15 cellular contexts compared by ENCODE assay signal in genomic region chr21:35987475-35987874, GRCh38.
"Had no signal": no experiment of that assay in that cellular context is flagged by ENCODE, and none has a peak within 500 bp of the region (broad histone marks: within the 10 kb centered on the region; RNA-seq: fewer than 3 reads in every experiment).

No MANE protein-coding gene starts in this region.

- H3K79me2 ChIP-seq: parathyroid adenoma had no signal

- H3K36me3 ChIP-seq: brain microvascular endothelial cell, esophagus muscularis mucosa, tibial artery had no signal

- H3K9ac ChIP-seq: parathyroid adenoma had no signal

- H3K4me3 ChIP-seq: coronary artery, esophagus muscularis mucosa, tibial artery had no signal

- ATAC-seq: activated T-cell treated with anti-CD3 and anti-CD28 coated beads, Interleukin-2, amount 50 U/mL, for 72 hours; naive thymus-derived CD4-positive, alpha-beta T cell; stimulated activated memory B cell treated with anti-CD40 and anti-IgM and Interleukin-4, amounts not matched to agents 10 μg/mL and 1 μg/mL and 100 μg/mL, for 72 hours; WTC11 had no signal

- H2AFZ ChIP-seq: parathyroid adenoma had no signal

- H3K27me3 ChIP-seq: brain microvascular endothelial cell had no signal

- H3K9me3 ChIP-seq: esophagus muscularis mucosa, tibial artery had no signal

- H3K27ac ChIP-seq: brain microvascular endothelial cell, coronary artery, esophagus muscularis mucosa, parathyroid adenoma, tibial artery had no signal

- H3K4me1 ChIP-seq: parathyroid adenoma, tibial artery had no signal

- DNase-seq: activated CD4-positive, alpha-beta T cell treated with anti-CD3 and anti-CD28 coated beads for 48 hours; activated CD8-positive, alpha-beta memory T cell treated with anti-CD3 and anti-CD28 coated beads, Interleukin-2, amount 50 U/mL, for 48 hours; activated naive CD8-positive, alpha-beta T cell treated with anti-CD3 and anti-CD28 coated beads for 36 hours; activated T-cell treated with anti-CD3 and anti-CD28 coated beads, Interleukin-2, amount 50 U/mL, for 72 hours; brain microvascular endothelial cell; hypothalamus; kidney; naive thymus-derived CD4-positive, alpha-beta T cell; stimulated activated CD4-positive, alpha-beta T cell treated with anti-CD3 and anti-CD28 coated beads, Interleukin-2, amount 100 ng/mL, for 48 hours; tibial artery had no signal
